10 cellular contexts compared by ENCODE assay signal in the genomic region with DNA sequence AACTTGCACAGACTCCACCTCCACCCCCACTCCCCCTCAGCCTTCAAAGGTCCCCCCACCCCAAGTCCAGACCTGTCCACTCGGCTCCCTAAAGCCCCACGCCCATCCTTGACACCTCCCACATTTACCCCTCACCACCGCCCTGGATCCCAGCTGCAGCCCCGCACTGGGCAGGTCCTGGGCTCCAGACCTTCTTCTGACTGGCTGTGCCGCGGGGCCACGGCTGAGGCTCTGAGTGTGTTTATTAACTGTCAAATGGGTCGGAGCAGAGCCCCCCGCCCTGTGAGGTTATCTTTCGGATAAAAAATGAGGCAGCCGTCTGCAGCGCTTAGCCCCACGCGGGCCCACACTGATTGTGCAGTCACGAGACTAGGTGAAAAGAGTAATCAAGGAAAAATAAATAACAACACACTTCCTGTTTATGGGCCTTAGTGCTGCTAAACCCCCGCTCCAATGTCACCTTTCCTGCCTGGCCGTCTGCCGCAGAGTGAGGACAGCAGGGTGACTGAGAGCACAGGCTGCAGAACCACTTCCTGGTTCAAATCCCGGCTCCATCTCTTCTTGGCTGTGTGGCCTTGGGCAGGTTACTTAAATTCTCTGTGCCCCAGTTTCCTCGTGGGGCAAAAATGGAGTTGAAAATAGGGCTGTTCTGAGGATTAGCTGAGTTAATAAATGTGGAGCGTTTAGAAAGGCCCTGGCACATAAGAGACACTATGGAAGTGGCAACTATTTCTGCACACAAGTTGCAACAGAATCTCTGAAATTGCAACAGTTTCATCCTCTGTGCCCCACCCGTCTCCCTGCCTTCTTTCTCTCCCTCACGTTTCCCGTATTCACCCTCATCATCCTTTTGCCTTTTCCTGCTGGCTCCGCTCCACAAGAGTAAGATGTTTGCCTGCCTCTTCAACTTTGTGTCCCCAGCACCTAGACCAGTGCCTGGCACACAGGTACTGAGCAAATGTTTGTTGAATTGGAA. TPM values are rescaled to one million over a fixed set of nuclear protein-coding genes. Genes with fewer than 3 reads are reported as not detected.
DNase-seq lines count a peak whose midpoint lies in the region; ATAC-seq and TF ChIP-seq lines count a peak whose summit lies in the region.
"Had no signal": no experiment of that assay in that cellular context is flagged by ENCODE, and none has a peak within 500 bp of the region (broad histone marks: within the 10 kb centered on the region; RNA-seq: fewer than 3 reads in every experiment).

No MANE protein-coding gene starts in this region.

- peak; percentile 21 for DNase-seq in activated T-cell treated with anti-CD3 and anti-CD28 coated beads, Interleukin-2, amount 50 U/mL, for 1 hour
- DNase-seq in activated T-cell treated with anti-CD3 and anti-CD28 coated beads for 4 hours = no peak
- DNase-seq in ascending aorta (ENCODE audit: low spot score in 2 of 2) = no peak
- peak; percentile 51 for DNase-seq in left lobe of liver (ENCODE audit: low spot score)
- no peak for DNase-seq in type B pancreatic cell (ENCODE audit: extremely low spot score, unreplicated experiment)
- no peak for DNase-seq in T1000 (lab: John Stamatoyannopoulos, UW)
- DNase-seq in NCI-H2196 (lab: John Stamatoyannopoulos, UW; ENCODE audit: unreplicated experiment) = no peak
- DNase-seq: NCI-H1092 treated with DMSO at 0.1 percent for 48 hours had no signal

- peaks cover 24 to 29% of the 10 kb centered on the region in 2 donors for H3K4me1 ChIP-seq in ascending aorta

- no peaks in the 10 kb centered on the region for H3K27me3 Mint-ChIP-seq in type B pancreatic cell

- peaks cover 19% of the 10 kb centered on the region for H3K4me1 Mint-ChIP-seq in type B pancreatic cell (ENCODE audit: unreplicated experiment)

- peak overlapping the region; percentile 90 for H3K4me3 Mint-ChIP-seq in type B pancreatic cell

- ATAC-seq in left lobe of liver (no peak), GM21528 (IDR thresholded peaks at IDR 0.05; ENCODE audit: low FRiP score, unreplicated experiment) (no peak)

- H3K27ac ChIP-seq in ascending aorta = no peak overlapping the region

- H3K27me3 ChIP-seq in ascending aorta = no peaks in the 10 kb centered on the region

- TF ChIP-seq CTCF in ascending aorta (IDR thresholded peaks at IDR 0.05) = no peak
- no peak for TF ChIP-seq CTCF in type B pancreatic cell (conservative IDR thresholded peaks at IDR 0.05)

- no peaks in the 10 kb centered on the region for H3K9me3 ChIP-seq in ascending aorta

- peaks cover 12% of the 10 kb centered on the region for H3K36me3 Mint-ChIP-seq in type B pancreatic cell

- intact Hi-C loops in ascending aorta (cut with DNase I) = loop anchor here (1.0 to 2.0 kb wide), 4 partner anchors 19 to 116 kb away; partner anchors contain the start of gene PSMD9

- peaks cover 67 to 72% of the 10 kb centered on the region in 2 donors for H3K36me3 ChIP-seq in ascending aorta

- peak overlapping the region; percentile 63 to 69 for H3K4me3 ChIP-seq in ascending aorta

- H3K27ac Mint-ChIP-seq in type B pancreatic cell = peak overlapping the region; percentile 82

- H3K9me3 Mint-ChIP-seq in type B pancreatic cell = no peaks in the 10 kb centered on the region

RNA-seq across cellular contexts. Expression of gene SETD1B, which starts 9.4 kb away (rescaled TPM):
- total RNA-seq in ascending aorta (22.7 TPM), left lobe of liver (12.8 TPM), type B pancreatic cell (ENCODE audit: low replicate concordance) (28.4 and 34.2 TPM in 2 replicates)

RNA-seq across cellular contexts. Expression of gene RHOF, which starts 19.7 kb away (rescaled TPM):
- total RNA-seq in ascending aorta = 1.9 TPM
- 7.9 TPM for total RNA-seq in left lobe of liver
- total RNA-seq in type B pancreatic cell (ENCODE audit: low replicate concordance) = 24.9 and 26.0 TPM in 2 replicates

RNA-seq across cellular contexts. Expression of gene HPD, which starts 45.5 kb away (rescaled TPM):
- total RNA-seq in ascending aorta (0.96 TPM), left lobe of liver (1,410 TPM), type B pancreatic cell (ENCODE audit: low replicate concordance) (0.92 TPM in 1 of 2 replicates, not detected in the other)
- total RNA-seq: Daoy had no signal

Comparison
In these comparisons a context has a peak if more than half of its experiments do, and no peak if none do; other contexts are left out.
1. DNase-seq: peak in activated T-cell treated with anti-CD3 and anti-CD28 coated beads, Interleukin-2, amount 50 U/mL, for 1 hour (single experiment) and left lobe of liver (single experiment); none in activated T-cell treated with anti-CD3 and anti-CD28 coated beads for 4 hours (single experiment), ascending aorta (0 of 2), type B pancreatic cell (single experiment), T1000 (single experiment) and NCI-H2196 (single experiment).
2. RNA of gene HPD, which starts 45.5 kb away (total RNA-seq): 1,410 TPM in left lobe of liver (single experiment); 0.96 TPM in ascending aorta (single experiment) and 0.92 TPM in type B pancreatic cell; every median in the first group is over 100 times any median in the second.